Comparison of ENCODE assay signal across 8 cellular contexts in genomic region chr6:3001773-3002293, GRCh38. TPM values are rescaled to one million over a fixed set of nuclear protein-coding genes. Genes with fewer than 3 reads are reported as not detected.
DNase-seq lines count a peak whose midpoint lies in the region; ATAC-seq and TF ChIP-seq lines count a peak whose summit lies in the region.

No MANE protein-coding gene starts in this region.

- H3K27ac ChIP-seq in iPS-18a (ENCODE audit: low read length) (no peak overlapping the region), thoracic aorta (peak overlapping the region in 1 of 2 donors; percentile 6)

- TF ChIP-seq CTCF in thoracic aorta (IDR thresholded peaks at IDR 0.05), result peak; percentile 62

- DNase-seq in CD1c-positive myeloid dendritic cell (ENCODE audit: extremely low spot score) (peak; percentile 87), NCI-H460 (ENCODE audit: extremely low read depth, low read depth) (peak; percentile 88), adipocyte (ENCODE audit: low read depth) (peak; percentile 83), thoracic aorta (ENCODE audit: low spot score) (no peak)

- ATAC-seq in GM18861 (IDR thresholded peaks at IDR 0.05; ENCODE audit: unreplicated experiment), result peak; percentile 42
- peak; percentile 54 for ATAC-seq in thoracic aorta (ENCODE audit: insufficient number of reproducible peaks, low FRiP score, low read depth)
- ATAC-seq in GM18909 (IDR thresholded peaks at IDR 0.05; ENCODE audit: poor library complexity, unreplicated experiment), result no peak
- ATAC-seq in HG03457 (IDR thresholded peaks at IDR 0.05; ENCODE audit: unreplicated experiment), result no peak

- peaks cover 27% of the 10 kb centered on the region for H3K4me1 ChIP-seq in adipocyte (ENCODE audit: control insufficient read depth, insufficient read depth, low read length)
- H3K4me1 ChIP-seq in iPS-18a (ENCODE audit: control insufficient read depth, low read depth, low read length), result peaks cover 16% of the 10 kb centered on the region
- peaks cover 26 to 30% of the 10 kb centered on the region in 2 donors for H3K4me1 ChIP-seq in thoracic aorta (ENCODE audit: control insufficient read depth in 1 of 2, low read depth in 2 of 2)

- H3K36me3 ChIP-seq in adipocyte (ENCODE audit: control insufficient read depth, insufficient read depth, low read length, severe bottlenecking) (peaks cover 29% of the 10 kb centered on the region), iPS-18a (ENCODE audit: control insufficient read depth, low read depth, low read length) (peaks cover 20% of the 10 kb centered on the region), thoracic aorta (peaks cover 22% of the 10 kb centered on the region)

- H3K27me3 ChIP-seq in adipocyte (replicated peaks; ENCODE audit: control insufficient read depth, insufficient read depth, low read length) (no peaks in the 10 kb centered on the region), iPS-18a (ENCODE audit: control insufficient read depth, insufficient read depth, low read length) (peaks cover 4% of the 10 kb centered on the region), thoracic aorta (replicated peaks; ENCODE audit: insufficient read depth) (no peaks in the 10 kb centered on the region)

- H3K4me3 ChIP-seq in adipocyte (ENCODE audit: low read length) (peak overlapping the region; percentile 90), iPS-18a (ENCODE audit: low read length) (no peak overlapping the region), thoracic aorta (no peak overlapping the region)

- no peaks in the 10 kb centered on the region for H3K9me3 ChIP-seq in adipocyte (ENCODE audit: control insufficient read depth, low read length)
- no peaks in the 10 kb centered on the region for H3K9me3 ChIP-seq in iPS-18a (ENCODE audit: control insufficient read depth, low read depth, low read length)
- H3K9me3 ChIP-seq in thoracic aorta, result no peaks in the 10 kb centered on the region

- H3K9ac ChIP-seq in adipocyte (ENCODE audit: low read length) (peak overlapping the region; percentile 58), iPS-18a (ENCODE audit: low read length) (peak overlapping the region; percentile 26)

RNA-seq across cellular contexts. Expression of gene NQO2, which starts 2.1 kb away (rescaled TPM):
- total RNA-seq in NCI-H460 (2014; rRNA removed; shearing (Covaris generic)), result 171 and 185 TPM in 2 replicates
- polyA plus RNA-seq in NCI-H460 (2014; cell fraction: nucleus; rRNA removed), result 168 and 177 TPM in 2 replicates
- 10 to 100 TPM; 23.0 to 25.7 TPM for total RNA-seq in thoracic aorta

RNA-seq across cellular contexts. Expression of gene SERPINB6, which starts 30.5 kb away (rescaled TPM):
- total RNA-seq in NCI-H460 (2014; rRNA removed; shearing (Covaris generic)), result 90.0 and 93.5 TPM in 2 replicates
- polyA plus RNA-seq in NCI-H460 (2014; cell fraction: nucleus; rRNA removed), result 78.5 and 82.1 TPM in 2 replicates
- total RNA-seq in thoracic aorta, result 100 to 1,000 TPM; 161 to 180 TPM

Comparison
In these comparisons a context has a peak if more than half of its experiments do, and no peak if none do; other contexts are left out.
1. ATAC-seq: peak in GM18861 (single experiment) and thoracic aorta (single experiment); none in GM18909 (single experiment) and HG03457 (single experiment).